1 cellular context compared by ENCODE assay signal in the genomic region with DNA sequence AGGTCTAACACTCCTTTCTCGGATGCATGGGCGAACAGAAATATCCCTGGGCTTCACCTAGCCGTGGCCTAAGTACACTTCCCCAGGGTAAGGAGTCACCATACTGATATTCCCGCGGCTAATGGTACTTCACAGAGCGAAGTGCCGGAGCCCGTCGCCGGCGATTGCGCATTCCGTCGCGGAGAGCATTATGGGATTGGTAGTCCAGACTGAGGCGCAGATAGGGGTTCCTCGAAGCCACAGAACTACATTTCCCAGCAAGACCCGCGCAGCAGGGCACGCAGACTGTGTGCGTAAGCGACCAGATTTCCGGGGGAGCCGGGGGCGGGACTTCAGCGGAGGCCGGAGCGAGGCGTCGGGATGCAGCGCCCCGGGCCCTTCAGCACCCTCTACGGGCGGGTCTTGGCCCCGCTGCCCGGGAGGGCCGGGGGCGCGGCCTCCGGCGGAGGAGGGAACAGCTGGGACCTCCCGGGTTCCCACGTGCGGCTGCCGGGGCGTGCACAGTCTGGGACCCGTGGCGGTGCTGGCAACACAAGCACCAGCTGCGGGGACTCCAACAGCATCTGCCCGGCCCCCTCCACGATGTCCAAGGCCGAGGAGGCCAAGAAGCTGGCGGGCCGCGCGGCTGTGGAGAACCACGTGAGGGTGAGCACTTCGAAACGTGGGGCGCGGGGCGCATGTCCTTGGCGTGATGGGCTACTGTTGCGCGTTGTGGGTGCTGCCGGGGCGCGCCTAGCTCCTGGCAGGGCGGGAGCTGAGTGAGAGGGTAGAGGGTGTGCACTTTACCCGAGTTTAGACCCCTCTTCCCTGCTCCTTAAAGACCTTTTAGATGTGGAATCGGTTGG.
TF ChIP-seq lines count a peak whose summit lies in the region.

A gene (plus strand): TSS at position 335 of the 845 bp plus-strand sequence. CDS start 26 bp downstream, at position 361.

TF ChIP-seq in HEK293, 187 proteins besides CTCF, POLR2A, EP300 and RAD21 (continued from another document):
- TF ChIP-seq, protein P1, sequence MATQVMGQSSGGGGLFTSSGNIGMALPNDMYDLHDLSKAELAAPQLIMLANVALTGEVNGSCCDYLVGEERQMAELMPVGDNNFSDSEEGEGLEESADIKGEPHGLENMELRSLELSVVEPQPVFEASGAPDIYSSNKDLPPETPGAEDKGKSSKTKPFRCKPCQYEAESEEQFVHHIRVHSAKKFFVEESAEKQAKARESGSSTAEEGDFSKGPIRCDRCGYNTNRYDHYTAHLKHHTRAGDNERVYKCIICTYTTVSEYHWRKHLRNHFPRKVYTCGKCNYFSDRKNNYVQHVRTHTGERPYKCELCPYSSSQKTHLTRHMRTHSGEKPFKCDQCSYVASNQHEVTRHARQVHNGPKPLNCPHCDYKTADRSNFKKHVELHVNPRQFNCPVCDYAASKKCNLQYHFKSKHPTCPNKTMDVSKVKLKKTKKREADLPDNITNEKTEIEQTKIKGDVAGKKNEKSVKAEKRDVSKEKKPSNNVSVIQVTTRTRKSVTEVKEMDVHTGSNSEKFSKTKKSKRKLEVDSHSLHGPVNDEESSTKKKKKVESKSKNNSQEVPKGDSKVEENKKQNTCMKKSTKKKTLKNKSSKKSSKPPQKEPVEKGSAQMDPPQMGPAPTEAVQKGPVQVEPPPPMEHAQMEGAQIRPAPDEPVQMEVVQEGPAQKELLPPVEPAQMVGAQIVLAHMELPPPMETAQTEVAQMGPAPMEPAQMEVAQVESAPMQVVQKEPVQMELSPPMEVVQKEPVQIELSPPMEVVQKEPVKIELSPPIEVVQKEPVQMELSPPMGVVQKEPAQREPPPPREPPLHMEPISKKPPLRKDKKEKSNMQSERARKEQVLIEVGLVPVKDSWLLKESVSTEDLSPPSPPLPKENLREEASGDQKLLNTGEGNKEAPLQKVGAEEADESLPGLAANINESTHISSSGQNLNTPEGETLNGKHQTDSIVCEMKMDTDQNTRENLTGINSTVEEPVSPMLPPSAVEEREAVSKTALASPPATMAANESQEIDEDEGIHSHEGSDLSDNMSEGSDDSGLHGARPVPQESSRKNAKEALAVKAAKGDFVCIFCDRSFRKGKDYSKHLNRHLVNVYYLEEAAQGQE (tag by site-specific recombination; IDR thresholded peaks at IDR 0.05), result 0 out of 2 replicates have a peak, but pooled peaks have one; percentile 21
- no peak for TF ChIP-seq SALL2 (tag by site-specific recombination; IDR thresholded peaks at IDR 0.05; ENCODE audit: borderline replicate concordance)
- peak; percentile 71 for TF ChIP-seq KLF9 (tag by site-specific recombination; IDR thresholded peaks at IDR 0.05; ENCODE audit: low read depth)
- TF ChIP-seq, protein P2, sequence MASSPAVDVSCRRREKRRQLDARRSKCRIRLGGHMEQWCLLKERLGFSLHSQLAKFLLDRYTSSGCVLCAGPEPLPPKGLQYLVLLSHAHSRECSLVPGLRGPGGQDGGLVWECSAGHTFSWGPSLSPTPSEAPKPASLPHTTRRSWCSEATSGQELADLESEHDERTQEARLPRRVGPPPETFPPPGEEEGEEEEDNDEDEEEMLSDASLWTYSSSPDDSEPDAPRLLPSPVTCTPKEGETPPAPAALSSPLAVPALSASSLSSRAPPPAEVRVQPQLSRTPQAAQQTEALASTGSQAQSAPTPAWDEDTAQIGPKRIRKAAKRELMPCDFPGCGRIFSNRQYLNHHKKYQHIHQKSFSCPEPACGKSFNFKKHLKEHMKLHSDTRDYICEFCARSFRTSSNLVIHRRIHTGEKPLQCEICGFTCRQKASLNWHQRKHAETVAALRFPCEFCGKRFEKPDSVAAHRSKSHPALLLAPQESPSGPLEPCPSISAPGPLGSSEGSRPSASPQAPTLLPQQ (tag by site-specific recombination; IDR thresholded peaks at IDR 0.05), result 0 out of 2 replicates have a peak, but pooled peaks have one; percentile 46
- TF ChIP-seq ZNF423 (tag by site-specific recombination; IDR thresholded peaks at IDR 0.05), result peak; percentile 85
- TF ChIP-seq ZNF16 (tag by site-specific recombination; IDR thresholded peaks at IDR 0.05; ENCODE audit: low read depth), result no peak
